18 cellular contexts compared by ENCODE assay signal in genomic region chr11:80587906-80588305, GRCh38.
"Had no signal": no experiment of that assay in that cellular context is flagged by ENCODE, and none has a peak within 500 bp of the region (broad histone marks: within the 10 kb centered on the region; RNA-seq: fewer than 3 reads in every experiment).

No MANE protein-coding gene starts in this region.

- DNase-seq: dermis blood vessel endothelial cell; erythroblast; foreskin keratinocyte; head of caudate nucleus; kidney; left cardiac atrium; left ventricle myocardium superior; mesenchymal stem cell; midbrain; naive B cell; nephron progenitor cell; stimulated activated CD4-positive, alpha-beta T cell treated with anti-CD3 and anti-CD28 coated beads, Interleukin-2, amount 100 ng/mL, for 24 hours; stimulated activated naive CD4-positive, alpha-beta T cell; tibial artery; upper lobe of left lung; uterus had no signal

- H3K36me3 ChIP-seq: tibial artery, upper lobe of left lung, uterus had no signal

- H3K27me3 ChIP-seq: foreskin keratinocyte, hepatocyte, tibial artery, upper lobe of left lung, uterus had no signal

- H2AFZ ChIP-seq: hepatocyte had no signal

- H3K9me3 ChIP-seq: tibial artery, upper lobe of left lung had no signal

- H3K4me1 ChIP-seq: tibial artery, upper lobe of left lung, uterus had no signal

- H3K79me2 ChIP-seq: hepatocyte had no signal

- H3K4me2 ChIP-seq: hepatocyte had no signal

- H3K27ac ChIP-seq: foreskin keratinocyte, hepatocyte, tibial artery, upper lobe of left lung, uterus had no signal

- H3K4me3 ChIP-seq: hepatocyte, lung, tibial artery, upper lobe of left lung, uterus had no signal
